Comparison of ENCODE assay signal across 39 cellular contexts in genomic region chr19:4200940-4201542, GRCh38. TPM values are rescaled to one million over a fixed set of nuclear protein-coding genes. Genes with fewer than 3 reads are reported as not detected.
"Had no signal": no experiment of that assay in that cellular context is flagged by ENCODE, and none has a peak within 500 bp of the region (broad histone marks: within the 10 kb centered on the region; RNA-seq: fewer than 3 reads in every experiment).

No MANE protein-coding gene starts in this region.

- H3K27ac Mint-ChIP-seq: activated CD4-positive, alpha-beta memory T cell treated with anti-CD3 and anti-CD28 coated beads for 36 hours; activated CD4-positive, alpha-beta T cell treated with anti-CD3 and anti-CD28 coated beads for 36 hours; activated CD4-positive, alpha-beta T cell treated with anti-CD3 and anti-CD28 coated beads, Interleukin-2, amount 10 ng/mL, durations not matched to agents 24 days and 14 days; activated CD8-positive, alpha-beta memory T cell treated with anti-CD3 and anti-CD28 coated beads, Interleukin-2, amount 10 ng/mL, durations not matched to agents 7 days and 5 days; activated CD8-positive, alpha-beta T cell treated with anti-CD3 and anti-CD28 coated beads, Interleukin-2, amount 10 ng/mL, durations not matched to agents 7 days and 5 days; activated naive CD4-positive, alpha-beta T cell treated with anti-CD3 and anti-CD28 coated beads, Interleukin-2, amount 10 ng/mL, durations not matched to agents 7 days and 5 days; activated naive CD4-positive, alpha-beta T cell treated with anti-CD3 and anti-CD28 coated beads, Interleukin-2, amount 50 U/mL, for 72 hours; activated naive CD8-positive, alpha-beta T cell treated with anti-CD3 and anti-CD28 coated beads, Interleukin-2, amount 10 ng/mL, durations not matched to agents 7 days and 5 days; activated T-helper 1 cell treated with anti-CD3 and anti-CD28 coated beads, Interleukin-12 subunit alpha, Interleukin-12 subunit beta, Interleukin-2, Interleukin-4 antibody, amounts not matched to agents 30 ng/mL and 10 ng/mL and 1 ng/mL, durations not matched to agents 14 hours and 24 hours and 36 hours; activated T-helper 2 cell treated with anti-CD3 and anti-CD28 coated beads, Interferon-gamma antibody, Interleukin-2, Interleukin-4, amounts not matched to agents 10 μg/mL and 5 μg/mL and 100 μg/mL, durations not matched to agents 14 hours and 24 hours and 36 hours; dendritic cell treated with granulocyte-macrophage colony-stimulating factor and Interleukin-4, amounts not matched to agents 40 ng/mL and 50 ng/mL, for 4 days; endodermal cell; T-helper 17 cell; T-helper 2 cell treated with Interferon-gamma antibody and Interleukin-4, amounts not matched to agents 5 μg/mL and 100 μg/mL, for 36 hours had no signal

- H3K4me1 ChIP-seq: foreskin keratinocyte, gastrocnemius medialis had no signal

- H3K4me3 Mint-ChIP-seq: activated CD4-positive, alpha-beta memory T cell treated with anti-CD3 and anti-CD28 coated beads for 36 hours; activated CD4-positive, alpha-beta T cell treated with anti-CD3 and anti-CD28 coated beads for 36 hours; activated CD4-positive, alpha-beta T cell treated with anti-CD3 and anti-CD28 coated beads, Interleukin-2, amount 10 ng/mL, durations not matched to agents 24 days and 14 days; activated CD8-positive, alpha-beta memory T cell treated with anti-CD3 and anti-CD28 coated beads, Interleukin-2, amount 10 ng/mL, durations not matched to agents 7 days and 5 days; activated CD8-positive, alpha-beta T cell treated with anti-CD3 and anti-CD28 coated beads, Interleukin-2, amount 10 ng/mL, durations not matched to agents 7 days and 5 days; activated naive CD4-positive, alpha-beta T cell treated with anti-CD3 and anti-CD28 coated beads, Interleukin-2, amount 10 ng/mL, durations not matched to agents 7 days and 5 days; activated naive CD8-positive, alpha-beta T cell treated with anti-CD3 and anti-CD28 coated beads, Interleukin-2, amount 10 ng/mL, durations not matched to agents 7 days and 5 days; activated T-helper 1 cell treated with anti-CD3 and anti-CD28 coated beads, Interleukin-12 subunit alpha, Interleukin-12 subunit beta, Interleukin-2, Interleukin-4 antibody, amounts not matched to agents 30 ng/mL and 10 ng/mL and 1 ng/mL, durations not matched to agents 14 hours and 24 hours and 36 hours; central memory CD8-positive, alpha-beta T cell; dendritic cell treated with granulocyte-macrophage colony-stimulating factor and Interleukin-4, amounts not matched to agents 40 ng/mL and 50 ng/mL, for 4 days; endodermal cell; T-helper 17 cell; T-helper 2 cell treated with Interferon-gamma antibody and Interleukin-4, amounts not matched to agents 5 μg/mL and 100 μg/mL, for 36 hours had no signal

- H3K4me1 Mint-ChIP-seq: endodermal cell had no signal

- ATAC-seq: activated CD4-positive, alpha-beta T cell treated with anti-CD3 and anti-CD28 coated beads for 36 hours; activated CD8-positive, alpha-beta memory T cell treated with anti-CD3 and anti-CD28 coated beads, Interleukin-2, amount 10 ng/mL, durations not matched to agents 7 days and 5 days; activated CD8-positive, alpha-beta T cell treated with anti-CD3 and anti-CD28 coated beads, Interleukin-2, amount 10 ng/mL, durations not matched to agents 7 days and 5 days; activated naive CD4-positive, alpha-beta T cell treated with anti-CD3 and anti-CD28 coated beads, Interleukin-2, amount 50 U/mL, for 72 hours; foreskin keratinocyte; gastrocnemius medialis; heart right ventricle; T-helper 17 cell had no signal

- DNase-seq: activated CD4-positive, alpha-beta memory T cell treated with anti-CD3 and anti-CD28 coated beads for 36 hours; activated CD4-positive, alpha-beta T cell treated with anti-CD3 and anti-CD28 coated beads for 36 hours; activated CD4-positive, alpha-beta T cell treated with anti-CD3 and anti-CD28 coated beads, Interleukin-2, amount 10 ng/mL, durations not matched to agents 24 days and 14 days; activated CD4-positive, CD25-positive, alpha-beta regulatory T cell; activated CD4-positive, CD25-positive, alpha-beta regulatory T cell treated with anti-CD3 and anti-CD28 coated beads, Interleukin-2, amount 50 U/mL, for 72 hours; activated CD8-positive, alpha-beta memory T cell treated with anti-CD3 and anti-CD28 coated beads, Interleukin-2, amount 10 ng/mL, durations not matched to agents 7 days and 5 days; activated CD8-positive, alpha-beta memory T cell treated with anti-CD3 and anti-CD28 coated beads, Interleukin-2, amount 50 U/mL, for 4 hours; activated CD8-positive, alpha-beta T cell treated with anti-CD3 and anti-CD28 coated beads, Interleukin-2, amount 10 ng/mL, durations not matched to agents 7 days and 5 days; activated effector memory CD4-positive, alpha-beta T cell treated with anti-CD3 and anti-CD28 coated beads, Interleukin-2, amount 50 U/mL, for 16 hours; activated naive CD4-positive, alpha-beta T cell treated with anti-CD3 and anti-CD28 coated beads, Interleukin-2, amount 10 ng/mL, durations not matched to agents 7 days and 5 days; activated naive CD8-positive, alpha-beta T cell treated with anti-CD3 and anti-CD28 coated beads, Interleukin-2, amount 10 ng/mL, durations not matched to agents 7 days and 5 days; activated T-cell treated with anti-CD3 and anti-CD28 coated beads, Interleukin-2, amount 50 U/mL, for 1 hour; activated T-cell treated with anti-CD3 and anti-CD28 coated beads, Interleukin-2, amount 50 U/mL, for 48 hours; anterior cingulate cortex; brain microvascular endothelial cell; dorsolateral prefrontal cortex; effector memory CD4-positive, alpha-beta T cell; endodermal cell; erythroblast; foreskin keratinocyte; gastrocnemius medialis; heart right ventricle; T-helper 1 cell; T-helper 17 cell; T1000; WERI-Rb-1 had no signal

- H3K27ac ChIP-seq: brain microvascular endothelial cell, coronary artery, esophagus muscularis mucosa, foreskin keratinocyte, gastrocnemius medialis, heart right ventricle, WERI-Rb-1 had no signal

- H3K9me3 Mint-ChIP-seq: central memory CD8-positive, alpha-beta T cell had no signal

- FAIRE-seq: astrocyte, bronchial epithelial cell had no signal

- H3K9me3 ChIP-seq: esophagus muscularis mucosa, gastrocnemius medialis, heart right ventricle had no signal

- H3K4me3 ChIP-seq: coronary artery, esophagus muscularis mucosa, gastrocnemius medialis, heart right ventricle had no signal

- H3K36me3 ChIP-seq: brain microvascular endothelial cell, esophagus muscularis mucosa, gastrocnemius medialis, heart right ventricle, WERI-Rb-1 had no signal

RNA-seq across cellular contexts. Expression of gene EBI3, which starts 28.3 kb away (rescaled TPM):
- total RNA-seq: activated CD8-positive, alpha-beta T cell treated with anti-CD3 and anti-CD28 coated beads, Interleukin-2, amount 10 ng/mL, durations not matched to agents 7 days and 5 days; bronchial epithelial cell; cardiac septum; endodermal cell; foreskin keratinocyte; T-helper 17 cell had no signal

RNA-seq across cellular contexts. Expression of gene CREB3L3, which starts 47.6 kb away (rescaled TPM):
- total RNA-seq: activated CD4-positive, alpha-beta memory T cell treated with anti-CD3 and anti-CD28 coated beads for 36 hours; activated CD4-positive, alpha-beta T cell treated with anti-CD3 and anti-CD28 coated beads for 36 hours; activated CD4-positive, alpha-beta T cell treated with anti-CD3 and anti-CD28 coated beads, Interleukin-2, amount 10 ng/mL, durations not matched to agents 24 days and 14 days; activated CD8-positive, alpha-beta memory T cell treated with anti-CD3 and anti-CD28 coated beads for 36 hours; activated naive CD8-positive, alpha-beta T cell treated with anti-CD3 and anti-CD28 coated beads, Interleukin-2, amount 10 ng/mL, durations not matched to agents 7 days and 5 days; astrocyte; bronchial epithelial cell; cardiac septum; cerebellum; esophagus muscularis mucosa; foreskin keratinocyte; heart right ventricle had no signal
